In the genomic region with DNA sequence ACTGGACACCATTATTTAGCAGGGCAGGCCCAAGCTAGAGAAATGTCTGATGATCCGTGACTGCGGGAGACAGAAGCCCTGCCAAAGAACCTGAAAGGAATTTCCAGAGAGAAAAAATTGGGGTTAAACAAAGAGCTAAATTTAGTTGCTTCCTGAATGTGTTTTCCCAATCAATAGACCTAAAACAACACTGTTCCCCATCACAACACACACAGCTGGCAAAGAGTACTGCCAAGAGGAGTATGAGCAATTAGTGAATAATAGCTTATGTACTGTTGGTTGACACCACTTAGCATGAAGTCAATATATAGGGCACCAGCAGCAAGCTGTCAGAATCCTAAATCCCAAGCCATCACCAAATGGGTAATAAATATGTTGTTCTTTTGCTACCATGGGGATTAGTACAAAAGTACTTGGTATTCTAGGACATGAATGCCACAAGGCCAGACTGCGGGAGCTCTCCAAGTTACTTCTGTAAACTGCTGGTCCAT, we compare ENCODE assay signal across 11 cellular contexts. TPM values are rescaled to one million over a fixed set of nuclear protein-coding genes. Genes with fewer than 3 reads are reported as not detected.
DNase-seq lines count a peak whose midpoint lies in the region; ATAC-seq and TF ChIP-seq lines count a peak whose summit lies in the region.
"Had no signal": no experiment of that assay in that cellular context is flagged by ENCODE, and none has a peak within 500 bp of the region (broad histone marks: within the 10 kb centered on the region; RNA-seq: fewer than 3 reads in every experiment).

No MANE protein-coding gene starts in this region.

- intact Hi-C loops in right lobe of liver (cut with DNase I) (no loop called here), uterus (cut with DNase I; ENCODE audit: low total_unique reads) (no loop called here)

- peaks cover 66 to 100% (median 96%) of the 10 kb centered on the region in 11 experiments; a peak in 21 of 22 replicates for H4K20me1 ChIP-seq in BLaER1 treated with 17β-estradiol and CSF1 and Interleukin-3, amounts not matched to agents 10 nM and 100 nM

- no peak overlapping the region for H3K27ac ChIP-seq in BLaER1 treated with 17β-estradiol and CSF1 and Interleukin-3, amounts not matched to agents 10 nM and 100 nM
- peak overlapping the region in 2 of 3 donors; percentile 35 to 55 for H3K27ac ChIP-seq in right lobe of liver
- no peak overlapping the region for H3K27ac ChIP-seq in uterus

- H3K27me3 Mint-ChIP-seq in WTC11 (ENCODE audit: low read depth): no peaks in the 10 kb centered on the region
- H3K27me3 Mint-ChIP-seq: CD4-positive, CD25-positive, alpha-beta regulatory T cell; T-helper 17 cell had no signal

- H3K4me3 Mint-ChIP-seq in WTC11: no peak overlapping the region
- H3K4me3 Mint-ChIP-seq: CD4-positive, CD25-positive, alpha-beta regulatory T cell; T-helper 17 cell had no signal

- peaks cover 38 to 63% (median 59%) of the 10 kb centered on the region in 10 experiments for H3K4me1 ChIP-seq in BLaER1 treated with 17β-estradiol and CSF1 and Interleukin-3, amounts not matched to agents 10 nM and 100 nM
- H3K4me1 ChIP-seq in right lobe of liver (peaks cover 0 to 41% (median 16%) of the 10 kb centered on the region in 4 donors), uterus (no peaks in the 10 kb centered on the region)

- TF ChIP-seq CTCF in cardiac fibroblast (IDR thresholded peaks at IDR 0.05; ENCODE audit: low read depth, low read length) (no peak), right lobe of liver (IDR thresholded peaks at IDR 0.05) (no peak), uterus (IDR thresholded peaks at IDR 0.05) (no peak), WTC11 (IDR thresholded peaks at IDR 0.05) (no peak)

- H3K4me3 ChIP-seq in BLaER1 treated with 17β-estradiol and CSF1 and Interleukin-3, amounts not matched to agents 10 nM and 100 nM: no peak overlapping the region
- H3K4me3 ChIP-seq in cardiac fibroblast (replicated peaks in 1 of 2; ENCODE audit: low read depth in 2 of 2, low read length in 2 of 2) (no peak overlapping the region), right lobe of liver (no peak overlapping the region), uterus (no peak overlapping the region)

- H3K4me2 ChIP-seq in BLaER1 treated with 17β-estradiol and CSF1 and Interleukin-3, amounts not matched to agents 10 nM and 100 nM: peak overlapping the region in 9 of 11 experiments; percentile 6 to 84 (median 75); a peak in 16 of 22 replicates

- H3K27me3 ChIP-seq in BLaER1 treated with 17β-estradiol and CSF1 and Interleukin-3, amounts not matched to agents 10 nM and 100 nM: no peaks in the 10 kb centered on the region
- H3K27me3 ChIP-seq in right lobe of liver: no peaks in the 10 kb centered on the region
- H3K27me3 ChIP-seq in uterus: no peaks in the 10 kb centered on the region

- H3K27ac Mint-ChIP-seq in WTC11: no peak overlapping the region

- CTCF ChIA-PET in WTC11 (lab: Charles Lee): interaction anchor here (1.8 to 3.5 kb wide), 2 partner anchors 20 to 117 kb away, joined by 6 to 10 read pairs; no protein-coding TSS in a partner anchor

- POLR2A ChIA-PET in WTC11 (lab: Charles Lee): no interaction called here

- peaks cover 18% of the 10 kb centered on the region; the same call in 1 of the 2 replicates for H3K36me3 Mint-ChIP-seq in WTC11

- TF ChIP-seq POLR2A in right lobe of liver (IDR thresholded peaks at IDR 0.05): no peak
- no peak for TF ChIP-seq POLR2A in uterus (IDR thresholded peaks at IDR 0.05)

- DNase-seq in NCI-H1694 (lab: John Stamatoyannopoulos, UW) (peak; percentile 68), cardiac fibroblast (ENCODE audit: low read depth in 2 of 2) (peak; percentile 24 to 61), right lobe of liver (no peak), uterus (no peak), CD1c-positive myeloid dendritic cell (ENCODE audit: extremely low spot score) (no peak), GM19238 (ENCODE audit: insufficient read length, low spot score) (no peak), WTC11 (ENCODE audit: low spot score) (no peak)
- DNase-seq: aorta; CD4-positive, CD25-positive, alpha-beta regulatory T cell; T-helper 17 cell had no signal

- WGBS in right lobe of liver (ENCODE audit: insufficient coverage, low coverage, low lambda C conversion rate, missing lambda C conversion rate): 35% methylated on average over 3 of the region's 3 CpGs

- H3K9me3 ChIP-seq in BLaER1 treated with 17β-estradiol and CSF1 and Interleukin-3, amounts not matched to agents 10 nM and 100 nM (replicated peaks in 1 of 11): no peaks in the 10 kb centered on the region
- H3K9me3 ChIP-seq in right lobe of liver (no peaks in the 10 kb centered on the region), uterus (no peaks in the 10 kb centered on the region)

- no peak overlapping the region for H3K9ac ChIP-seq in BLaER1 treated with 17β-estradiol and CSF1 and Interleukin-3, amounts not matched to agents 10 nM and 100 nM

- ATAC-seq in right lobe of liver (peak; percentile 73 to 89 (median 76)), WTC11 (no peak)
- ATAC-seq: T-helper 17 cell had no signal

- H3K36me3 ChIP-seq in BLaER1 treated with 17β-estradiol and CSF1 and Interleukin-3, amounts not matched to agents 10 nM and 100 nM: peaks cover 21 to 65% (median 31%) of the 10 kb centered on the region in 11 experiments; a peak in 21 of 22 replicates
- H3K36me3 ChIP-seq in right lobe of liver: peaks cover 0 to 4% (median 0%) of the 10 kb centered on the region in 4 donors
- no peaks in the 10 kb centered on the region for H3K36me3 ChIP-seq in uterus

- no peaks in the 10 kb centered on the region for H3K4me1 Mint-ChIP-seq in WTC11

- H3K9me3 Mint-ChIP-seq in WTC11: no peaks in the 10 kb centered on the region
- H3K9me3 Mint-ChIP-seq: CD4-positive, CD25-positive, alpha-beta regulatory T cell had no signal

TF ChIP-seq in WTC11, 78 proteins besides CTCF, POLR2A, EP300 and RAD21 (continues in another document):
- no peak for TF ChIP-seq ZNF423 (CRISPR knock-in tag; IDR thresholded peaks at IDR 0.05)
- TF ChIP-seq, protein P1, sequence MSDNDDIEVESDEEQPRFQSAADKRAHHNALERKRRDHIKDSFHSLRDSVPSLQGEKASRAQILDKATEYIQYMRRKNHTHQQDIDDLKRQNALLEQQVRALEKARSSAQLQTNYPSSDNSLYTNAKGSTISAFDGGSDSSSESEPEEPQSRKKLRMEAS (CRISPR knock-in tag; IDR thresholded peaks at IDR 0.05): no peak
- TF ChIP-seq PRRX2 (CRISPR knock-in tag; IDR thresholded peaks at IDR 0.05): no peak
- no peak for TF ChIP-seq AFF4 (CRISPR knock-in tag; IDR thresholded peaks at IDR 0.05; ENCODE audit: borderline replicate concordance)
- TF ChIP-seq ZNF317 (CRISPR knock-in tag; IDR thresholded peaks at IDR 0.05; ENCODE audit: borderline replicate concordance, low read depth): no peak
- no peak for TF ChIP-seq HMGA2 (CRISPR knock-in tag; IDR thresholded peaks at IDR 0.05)
- TF ChIP-seq TCF7 (CRISPR knock-in tag; IDR thresholded peaks at IDR 0.05; ENCODE audit: low read depth): no peak
- TF ChIP-seq, protein P2, sequence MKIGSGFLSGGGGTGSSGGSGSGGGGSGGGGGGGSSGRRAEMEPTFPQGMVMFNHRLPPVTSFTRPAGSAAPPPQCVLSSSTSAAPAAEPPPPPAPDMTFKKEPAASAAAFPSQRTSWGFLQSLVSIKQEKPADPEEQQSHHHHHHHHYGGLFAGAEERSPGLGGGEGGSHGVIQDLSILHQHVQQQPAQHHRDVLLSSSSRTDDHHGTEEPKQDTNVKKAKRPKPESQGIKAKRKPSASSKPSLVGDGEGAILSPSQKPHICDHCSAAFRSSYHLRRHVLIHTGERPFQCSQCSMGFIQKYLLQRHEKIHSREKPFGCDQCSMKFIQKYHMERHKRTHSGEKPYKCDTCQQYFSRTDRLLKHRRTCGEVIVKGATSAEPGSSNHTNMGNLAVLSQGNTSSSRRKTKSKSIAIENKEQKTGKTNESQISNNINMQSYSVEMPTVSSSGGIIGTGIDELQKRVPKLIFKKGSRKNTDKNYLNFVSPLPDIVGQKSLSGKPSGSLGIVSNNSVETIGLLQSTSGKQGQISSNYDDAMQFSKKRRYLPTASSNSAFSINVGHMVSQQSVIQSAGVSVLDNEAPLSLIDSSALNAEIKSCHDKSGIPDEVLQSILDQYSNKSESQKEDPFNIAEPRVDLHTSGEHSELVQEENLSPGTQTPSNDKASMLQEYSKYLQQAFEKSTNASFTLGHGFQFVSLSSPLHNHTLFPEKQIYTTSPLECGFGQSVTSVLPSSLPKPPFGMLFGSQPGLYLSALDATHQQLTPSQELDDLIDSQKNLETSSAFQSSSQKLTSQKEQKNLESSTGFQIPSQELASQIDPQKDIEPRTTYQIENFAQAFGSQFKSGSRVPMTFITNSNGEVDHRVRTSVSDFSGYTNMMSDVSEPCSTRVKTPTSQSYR (CRISPR knock-in tag; IDR thresholded peaks at IDR 0.05): no peak
- no peak for TF ChIP-seq SMAD3 (CRISPR knock-in tag; IDR thresholded peaks at IDR 0.05; ENCODE audit: borderline replicate concordance)

RNA-seq across cellular contexts. Expression of gene CLK3, which starts 35.7 kb away (rescaled TPM):
- total RNA-seq in right lobe of liver (10 to 100 TPM; 27.8 to 44.1 (median 33.2) TPM), uterus (10 to 100 TPM; 33.0 to 90.4 (median 84.2) TPM), WTC11 (2021) (45.2 to 48.1 TPM (median 46.3 TPM) in 3 replicates)

RNA-seq across cellular contexts. Expression of gene EDC3, which starts 44.5 kb away (rescaled TPM):
- total RNA-seq in right lobe of liver: 10 to 100 TPM; 10.9 to 16.2 (median 11.8) TPM
- 10 to 100 TPM in 2 of 4 donors, 1 to 10 TPM in 2; 8.7 to 40.6 (median 17.9) TPM for total RNA-seq in uterus
- 45.6 to 54.7 TPM (median 50.6 TPM) in 3 replicates for total RNA-seq in WTC11 (2021)

Comparison
In these comparisons a context has a peak if more than half of its experiments do, and no peak if none do; other contexts are left out.
1. H3K27ac ChIP-seq: peak in right lobe of liver (2 of 3); none in BLaER1 treated with 17β-estradiol and CSF1 and Interleukin-3, amounts not matched to agents 10 nM and 100 nM (0 of 11) and uterus (0 of 2).
2. DNase-seq: peak in NCI-H1694 (single experiment) and cardiac fibroblast (2 of 2); none in right lobe of liver (0 of 3), uterus (0 of 2), CD1c-positive myeloid dendritic cell (single experiment), GM19238 (single experiment) and WTC11 (single experiment).